In the genomic region with DNA sequence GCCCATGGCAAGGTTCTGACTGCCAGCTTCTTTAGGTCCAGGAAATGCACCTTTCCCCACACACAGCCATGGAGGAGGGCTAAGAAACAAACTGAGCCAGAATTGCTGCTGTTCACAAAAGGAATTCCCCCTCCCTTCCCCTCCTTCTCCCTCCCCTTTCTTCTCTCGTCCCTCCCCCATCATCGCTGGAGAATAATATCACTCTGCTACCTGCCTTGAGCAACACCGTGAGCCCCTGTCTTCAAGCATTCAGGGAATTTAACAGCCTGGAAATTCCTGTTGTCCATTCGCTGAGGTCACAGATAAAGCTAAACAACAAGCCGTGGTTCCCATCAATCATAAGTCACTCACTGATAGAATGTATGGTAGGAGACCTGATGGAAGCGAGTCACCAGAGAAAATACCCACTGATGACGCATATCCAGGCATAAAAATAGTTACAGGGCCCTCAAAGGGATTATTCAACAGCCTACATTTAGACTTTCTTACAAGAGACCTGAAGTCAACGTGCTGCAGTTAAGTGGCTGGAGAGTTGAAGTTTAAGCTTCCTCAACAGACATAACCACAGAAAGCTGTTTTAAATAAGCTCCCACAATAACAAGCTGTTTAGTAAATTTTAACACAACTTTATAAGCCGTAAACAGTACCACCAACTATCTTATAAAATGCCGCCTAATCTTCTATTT, we compare ENCODE assay signal across 8 cellular contexts. TPM values are rescaled to one million over a fixed set of nuclear protein-coding genes. Genes with fewer than 3 reads are reported as not detected.
DNase-seq lines count a peak whose midpoint lies in the region; FAIRE-seq and TF ChIP-seq lines count a peak whose summit lies in the region.

No MANE protein-coding gene starts in this region.

- H4K5ac ChIP-seq in H1 (ENCODE audit: insufficient read length, low read depth, low read length), result no peak overlapping the region

- no peak overlapping the region for H2BK120ac ChIP-seq in H1 (replicated peaks; ENCODE audit: low read depth, low read length)

- H3K14ac ChIP-seq in H1 (ENCODE audit: insufficient read length), result no peak overlapping the region

- POLR2A ChIA-PET in H1 (lab: Charles Lee; ENCODE audit: partially characterized antibody), result interaction anchor here (0.6 to 1.2 kb wide), 3 partner anchors 21 to 234 kb away, joined by 3 to 4 read pairs (median 3); no protein-coding TSS in a partner anchor

- peak; percentile 97 for FAIRE-seq in GM12892 (lab: Jason Lieb, UNC)
- FAIRE-seq in H1 (lab: Jason Lieb, UNC), result peak; percentile 48

- H3K27me3 ChIP-seq in H7 (ENCODE audit: control insufficient read depth, insufficient read depth, low read length) (no peaks in the 10 kb centered on the region), H1 (replicated peaks in 1 of 4; ENCODE audit: control insufficient read depth in 3 of 4, extremely low read depth in 1 of 4, insufficient read depth in 3 of 4, low read length in 3 of 4) (no peaks in the 10 kb centered on the region), mononuclear cell (ENCODE audit: insufficient read depth, low read length) (no peaks in the 10 kb centered on the region), thyroid gland (no peaks in the 10 kb centered on the region)

- H3K4me1 ChIP-seq in H1 (replicated peaks in 1 of 4; ENCODE audit: control insufficient read depth in 3 of 4, insufficient read depth in 4 of 4, low read length in 3 of 4) (peaks cover 4 to 17% (median 10%) of the 10 kb centered on the region in 4 experiments; a peak in 5 of 7 replicates), mononuclear cell (ENCODE audit: insufficient read depth, low read length) (peaks cover 17% of the 10 kb centered on the region), thyroid gland (peaks cover 14 to 26% of the 10 kb centered on the region in 2 donors)

- H3K9me3 Mint-ChIP-seq in activated CD4-positive, alpha-beta T cell treated with anti-CD3 and anti-CD28 coated beads, Interleukin-2, amount 10 ng/mL, durations not matched to agents 24 days and 14 days, result peaks cover 4% of the 10 kb centered on the region

- H3K27ac Mint-ChIP-seq in activated CD4-positive, alpha-beta T cell treated with anti-CD3 and anti-CD28 coated beads, Interleukin-2, amount 10 ng/mL, durations not matched to agents 24 days and 14 days, result peak overlapping the region; percentile 99

- no peak overlapping the region for H3K4ac ChIP-seq in H1 (replicated peaks; ENCODE audit: insufficient read length, low read depth, low read length)

- H3K9ac ChIP-seq in H1 (replicated peaks in 1 of 4; ENCODE audit: extremely low read depth in 1 of 4, low read depth in 3 of 4, low read length in 3 of 4), result no peak overlapping the region

- no peaks in the 10 kb centered on the region for H3K79me1 ChIP-seq in H1 (ENCODE audit: low read depth, low read length)

- DNase-seq in GM12892 (ENCODE audit: insufficient read length), result no peak
- DNase-seq in H7, result peak; percentile 8
- peak; percentile 86 for DNase-seq in activated CD4-positive, alpha-beta T cell treated with anti-CD3 and anti-CD28 coated beads, Interleukin-2, amount 10 ng/mL, durations not matched to agents 24 days and 14 days
- peak in 1 of 2 experiments; percentile 61 for DNase-seq in H1 (ENCODE audit: low read depth in 1 of 2, low spot score in 2 of 2)
- DNase-seq in thyroid gland, result peak; percentile 58 to 64
- DNase-seq in COR-L47 (lab: John Stamatoyannopoulos, UW), result no peak

- H3K27me3 Mint-ChIP-seq in activated CD4-positive, alpha-beta T cell treated with anti-CD3 and anti-CD28 coated beads, Interleukin-2, amount 10 ng/mL, durations not matched to agents 24 days and 14 days, result no peaks in the 10 kb centered on the region

- peak; percentile 64 for TF ChIP-seq POLR2A in GM12892 (IDR thresholded peaks at IDR 0.05; ENCODE audit: low read depth, low read length)
- TF ChIP-seq POLR2A in H1 (IDR thresholded peaks at IDR 0.05; ENCODE audit: control extremely low read depth in 1 of 2, low read depth in 2 of 2, low read length in 2 of 2), result 0 out of 3 replicates have a peak, but pooled peaks of 1 of the 2 experiments have one; percentile 40
- peak in 1 of 2 donors; percentile 56 for TF ChIP-seq POLR2A in thyroid gland (IDR thresholded peaks at IDR 0.05)

- peak overlapping the region; percentile 59 to 62 for H3K4me2 ChIP-seq in H1 (ENCODE audit: insufficient read depth in 1 of 2, low read depth in 2 of 2, low read length in 2 of 2)

- no peaks in the 10 kb centered on the region for H4K20me1 ChIP-seq in H1 (replicated peaks in 1 of 2; ENCODE audit: control insufficient read depth in 1 of 2, insufficient read depth in 2 of 2, low read length in 2 of 2)

- peak overlapping the region; percentile 9; the same call in 1 of the 2 replicates for H3K18ac ChIP-seq in H1 (ENCODE audit: extremely low read depth, low read length)

- intact Hi-C loops in activated CD4-positive, alpha-beta T cell treated with anti-CD3 and anti-CD28 coated beads, Interleukin-2, amount 10 ng/mL, durations not matched to agents 24 days and 14 days (cut with micrococcal nuclease), result loop anchor here (1.0 to 2.0 kb wide), 7 partner anchors 13 to 66 kb away; no protein-coding TSS in a partner anchor
- intact Hi-C loops in thyroid gland (cut with DNase I), result loop anchor here (10.0 kb wide), 1 partner anchor 49 kb away; no protein-coding TSS in a partner anchor

- H3K36me3 Mint-ChIP-seq in activated CD4-positive, alpha-beta T cell treated with anti-CD3 and anti-CD28 coated beads, Interleukin-2, amount 10 ng/mL, durations not matched to agents 24 days and 14 days (ENCODE audit: low read depth), result peaks cover 32% of the 10 kb centered on the region

- H4K91ac ChIP-seq in H1 (replicated peaks; ENCODE audit: insufficient read length, low read length), result no peak overlapping the region

- no peaks in the 10 kb centered on the region for H3K9me3 ChIP-seq in KOPT-K1 (ENCODE audit: insufficient read depth, low read length, poor library complexity, severe bottlenecking)
- no peaks in the 10 kb centered on the region for H3K9me3 ChIP-seq in H1 (ENCODE audit: insufficient read depth in 2 of 2, low read depth in 1 of 2, low read length in 1 of 2)
- H3K9me3 ChIP-seq in mononuclear cell (ENCODE audit: low read depth, low read length), result no peaks in the 10 kb centered on the region
- no peaks in the 10 kb centered on the region for H3K9me3 ChIP-seq in thyroid gland

- H2BK20ac ChIP-seq in H1 (ENCODE audit: low read length), result 0 out of 2 replicates have a peak overlapping the region, but pooled peaks have one; percentile 51

- H3K79me2 ChIP-seq in H1 (ENCODE audit: control insufficient read depth in 1 of 2, insufficient read depth in 2 of 2, low read length in 2 of 2), result no peaks in the 10 kb centered on the region; a peak in 1 of 4 replicates

- H3K56ac ChIP-seq in H1 (replicated peaks; ENCODE audit: insufficient read length, low read depth, low read length), result no peak overlapping the region

- H3K27ac ChIP-seq in KOPT-K1 (ENCODE audit: low read depth, low read length, poor library complexity, severe bottlenecking) (peak overlapping the region; percentile 67), H1 (ENCODE audit: low read depth, low read length) (no peak overlapping the region; the same call in 1 of the 2 replicates), thyroid gland (peak overlapping the region; percentile 53 to 76 (median 60))

- H3K4me3 ChIP-seq in H7 (ENCODE audit: insufficient read depth, low read depth, low read length), result no peak overlapping the region
- H3K4me3 ChIP-seq in H1 (ENCODE audit: extremely low read depth in 1 of 4, insufficient read depth in 2 of 4, low read depth in 3 of 4, low read length in 4 of 4), result peak overlapping the region in 1 of 4 experiments; percentile 38; a peak in 4 of 8 replicates
- peak overlapping the region; percentile 15 for H3K4me3 ChIP-seq in mononuclear cell (ENCODE audit: low read length)
- H3K4me3 ChIP-seq in thyroid gland (replicated peaks in 1 of 3), result peak overlapping the region in 1 of 3 donors; percentile 16

- no peak overlapping the region for H4K8ac ChIP-seq in H1 (ENCODE audit: extremely low read depth, insufficient read depth, low read length)

- peak overlapping the region; percentile 92 for H3K4me3 Mint-ChIP-seq in activated CD4-positive, alpha-beta T cell treated with anti-CD3 and anti-CD28 coated beads, Interleukin-2, amount 10 ng/mL, durations not matched to agents 24 days and 14 days

- TF ChIP-seq CTCF in H1 (IDR thresholded peaks at IDR 0.05; ENCODE audit: control extremely low read depth in 1 of 3, insufficient read depth in 1 of 3, low read depth in 1 of 3, low read length in 3 of 3) (no peak), thyroid gland (IDR thresholded peaks at IDR 0.05) (no peak)

- H3K36me3 ChIP-seq in H7 (replicated peaks; ENCODE audit: control insufficient read depth, insufficient read depth, low read length), result no peaks in the 10 kb centered on the region
- H3K36me3 ChIP-seq in KOPT-K1 (ENCODE audit: insufficient read depth, low read length), result no peaks in the 10 kb centered on the region
- no peaks in the 10 kb centered on the region for H3K36me3 ChIP-seq in H1 (ENCODE audit: control insufficient read depth in 2 of 4, insufficient read depth in 4 of 4, low read length in 3 of 4)
- no peaks in the 10 kb centered on the region for H3K36me3 ChIP-seq in thyroid gland

- WGBS in H1 (ENCODE audit: extremely low coverage in 1 of 2, insufficient coverage in 1 of 2, insufficient read length in 1 of 2, insufficient replicate concordance in 2 of 2, low coverage in 1 of 2, low lambda C conversion rate in 2 of 2, missing lambda C conversion rate in 1 of 2), 2 experiments, result 29 to 100% methylated on average over 1 to 10 of the region's 10 CpGs
- 17 to 19% methylated on average over 10 of the region's 10 CpGs for WGBS in thyroid gland, 2 donors

- no peak for TF ChIP-seq EP300 in H1 (IDR thresholded peaks at IDR 0.05; ENCODE audit: borderline replicate concordance in 1 of 2, low read depth in 2 of 2, low read length in 2 of 2)

- peak overlapping the region; percentile 21 for H2BK5ac ChIP-seq in H1 (ENCODE audit: low read depth, low read length)

- CTCF ChIA-PET in H1 (lab: Charles Lee; ENCODE audit: partially characterized antibody), result interaction anchor here (1.0 to 1.5 kb wide), 3 partner anchors 13 to 141 kb away, joined by 3 to 5 read pairs (median 3); no protein-coding TSS in a partner anchor

- H3K23ac ChIP-seq in H1 (ENCODE audit: insufficient read length), result no peak overlapping the region

- peaks cover 63% of the 10 kb centered on the region for H3K4me1 Mint-ChIP-seq in activated CD4-positive, alpha-beta T cell treated with anti-CD3 and anti-CD28 coated beads, Interleukin-2, amount 10 ng/mL, durations not matched to agents 24 days and 14 days

- H2AK5ac ChIP-seq in H1 (ENCODE audit: low read depth, low read length), result no peak overlapping the region; the same call in 1 of the 2 replicates

- TF ChIP-seq RAD21 in H1 (IDR thresholded peaks at IDR 0.05 in 1 of 2, conservative IDR thresholded peaks at IDR 0.05 in 1 of 2; ENCODE audit: low read depth in 2 of 2, low read length in 2 of 2), result no peak

- H2AFZ ChIP-seq in H1 (ENCODE audit: low read length), result peak overlapping the region; percentile 39; the same call in 1 of the 2 replicates

- no peak overlapping the region; the same call in 1 of the 2 replicates for H2BK15ac ChIP-seq in H1 (ENCODE audit: low read length)

- no peaks in the 10 kb centered on the region for H3K23me2 ChIP-seq in H1 (ENCODE audit: low read depth, low read length)

- no peak overlapping the region; the same call in 1 of the 2 replicates for H2BK12ac ChIP-seq in H1 (ENCODE audit: low read depth, low read length)

RNA-seq across cellular contexts. Expression of a gene that starts 59.7 kb away (rescaled TPM):
- polyA plus RNA-seq in GM12892 (2012; ENCODE audit: missing spikeins), result 4.5 TPM
- total RNA-seq in H7 (2014; rRNA removed; shearing (Covaris generic)), result 4.1 and 6.5 TPM in 2 replicates
- total RNA-seq in activated CD4-positive, alpha-beta T cell treated with anti-CD3 and anti-CD28 coated beads, Interleukin-2, amount 10 ng/mL, durations not matched to agents 24 days and 14 days, result 27.1 and 28.0 TPM in 2 replicates
- total RNA-seq in H1 (2021; fragmentation: NEBNext Ultra II Directional; extraction: Animal tissue kit (Norgen Biotek cat#: 25700)), result 5.9 and 6.1 TPM in 2 replicates
- polyA plus RNA-seq in H1 (2011; rRNA removed), result 1.7 and 2.2 TPM in 2 replicates
- polyA plus RNA-seq in H1 (2011; cell fraction: cytosol; rRNA removed), result 2.0 TPM
- polyA plus RNA-seq in H1 (2011; cell fraction: nucleus; rRNA removed), result 7.2 TPM
- polyA plus RNA-seq in H1 (2012, experiment 1 of 2), result 3.2 to 4.7 TPM (median 3.7 TPM) in 4 replicates
- polyA plus RNA-seq in H1 (2012, experiment 2 of 2), result 0.10 TPM
- polyA plus RNA-seq in H1 (2013, experiment 1 of 2), result 2.9 TPM
- polyA plus RNA-seq in H1 (2013, experiment 2 of 2), result 2.9 TPM
- 6.5 and 9.7 TPM in 2 replicates for polyA minus RNA-seq in H1 (2011; rRNA and poly(A)+ RNA removed)
- polyA minus RNA-seq in H1 (2011; cell fraction: cytosol; rRNA and poly(A)+ RNA removed), result 3.7 TPM
- polyA minus RNA-seq in H1 (2011; cell fraction: nucleus; rRNA and poly(A)+ RNA removed), result 10.6 TPM
- total RNA-seq in mononuclear cell (32.0 TPM), thyroid gland (10 to 100 TPM; 23.3 to 41.8 (median 26.4) TPM)

Comparison
In these comparisons a context has a peak if more than half of its experiments do, and no peak if none do; other contexts are left out.
1. DNase-seq: peak in H7 (single experiment), activated CD4-positive, alpha-beta T cell treated with anti-CD3 and anti-CD28 coated beads, Interleukin-2, amount 10 ng/mL, durations not matched to agents 24 days and 14 days (single experiment) and thyroid gland (2 of 2); none in GM12892 (single experiment) and COR-L47 (single experiment).